23 cellular contexts compared by ENCODE assay signal in the genomic region with DNA sequence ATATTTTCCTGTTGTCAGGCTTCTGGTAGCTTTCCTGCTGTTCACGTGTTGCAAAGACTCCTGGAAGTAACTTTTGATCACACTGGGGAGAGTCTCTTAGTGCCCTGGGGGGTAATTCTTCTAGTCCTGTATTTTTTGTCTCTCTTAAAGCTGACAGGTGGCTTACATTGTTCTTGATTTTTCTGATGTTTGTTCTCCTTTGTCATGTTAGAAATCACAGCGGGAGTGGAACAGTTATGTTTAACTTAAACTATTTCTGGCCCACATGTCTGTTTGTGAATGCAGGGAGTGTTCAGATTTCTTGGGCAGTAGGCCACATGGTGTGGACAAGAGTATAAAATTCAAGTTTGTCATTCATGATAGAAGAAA.
"Had no signal": no experiment of that assay in that cellular context is flagged by ENCODE, and none has a peak within 500 bp of the region (broad histone marks: within the 10 kb centered on the region; RNA-seq: fewer than 3 reads in every experiment).

No MANE protein-coding gene starts in this region.

- H3K4me3 ChIP-seq: coronary artery, gastroesophageal sphincter, heart left ventricle, right lobe of liver, thoracic aorta, upper lobe of left lung had no signal

- H3K9me3 ChIP-seq: right lobe of liver had no signal

- H2AFZ ChIP-seq: parathyroid adenoma had no signal

- H3K27ac Mint-ChIP-seq: activated CD8-positive, alpha-beta T cell treated with anti-CD3 and anti-CD28 coated beads for 36 hours; activated naive CD4-positive, alpha-beta T cell treated with anti-CD3 and anti-CD28 coated beads, Interleukin-2, amount 10 ng/mL, durations not matched to agents 7 days and 5 days; activated naive CD8-positive, alpha-beta T cell treated with anti-CD3 and anti-CD28 coated beads, Interleukin-2, amount 50 U/mL, for 24 hours; activated T-cell treated with anti-CD3 and anti-CD28 coated beads, Interleukin-2, amount 50 U/mL, for 24 hours; naive thymus-derived CD8-positive, alpha-beta T cell; stimulated activated effector memory CD8-positive, alpha-beta T cell treated with anti-CD3 and anti-CD28 coated beads, Interleukin-12 subunit alpha, Interleukin-12 subunit beta, amount 100 ng/mL, for 72 hours; T-helper 2 cell treated with Interferon-gamma antibody and Interleukin-4, amounts not matched to agents 5 μg/mL and 100 μg/mL, for 36 hours had no signal

- H3K9ac ChIP-seq: parathyroid adenoma had no signal

- H3K4me1 Mint-ChIP-seq: activated naive CD4-positive, alpha-beta T cell treated with anti-CD3 and anti-CD28 coated beads, Interleukin-2, amount 10 ng/mL, durations not matched to agents 7 days and 5 days; activated naive CD8-positive, alpha-beta T cell treated with anti-CD3 and anti-CD28 coated beads, Interleukin-2, amount 50 U/mL, for 24 hours; central memory CD8-positive, alpha-beta T cell; naive thymus-derived CD8-positive, alpha-beta T cell; stimulated activated effector memory CD8-positive, alpha-beta T cell treated with anti-CD3 and anti-CD28 coated beads, Interleukin-12 subunit alpha, Interleukin-12 subunit beta, amount 100 ng/mL, for 72 hours had no signal

- H3K27me3 Mint-ChIP-seq: activated CD8-positive, alpha-beta T cell treated with anti-CD3 and anti-CD28 coated beads for 36 hours; activated naive CD4-positive, alpha-beta T cell treated with anti-CD3 and anti-CD28 coated beads, Interleukin-2, amount 10 ng/mL, durations not matched to agents 7 days and 5 days; activated T-cell treated with anti-CD3 and anti-CD28 coated beads, Interleukin-2, amount 50 U/mL, for 24 hours; central memory CD8-positive, alpha-beta T cell; naive thymus-derived CD8-positive, alpha-beta T cell had no signal

- H3K36me3 ChIP-seq: gastroesophageal sphincter, heart left ventricle, right lobe of liver, thoracic aorta, upper lobe of left lung had no signal

- H3K79me2 ChIP-seq: parathyroid adenoma had no signal

- H3K36me3 Mint-ChIP-seq: activated naive CD4-positive, alpha-beta T cell treated with anti-CD3 and anti-CD28 coated beads, Interleukin-2, amount 10 ng/mL, durations not matched to agents 7 days and 5 days; stimulated activated effector memory CD8-positive, alpha-beta T cell treated with anti-CD3 and anti-CD28 coated beads, Interleukin-12 subunit alpha, Interleukin-12 subunit beta, amount 100 ng/mL, for 72 hours had no signal

- DNase-seq: activated CD4-positive, alpha-beta T cell treated with anti-CD3 and anti-CD28 coated beads for 48 hours; activated CD4-positive, CD25-positive, alpha-beta regulatory T cell; activated CD8-positive, alpha-beta T cell treated with anti-CD3 and anti-CD28 coated beads for 36 hours; activated effector memory CD4-positive, alpha-beta T cell treated with Interleukin-2 at 50 U/mL for 16 hours; activated naive CD4-positive, alpha-beta T cell treated with anti-CD3 and anti-CD28 coated beads, Interleukin-2, amount 10 ng/mL, durations not matched to agents 7 days and 5 days; activated naive CD8-positive, alpha-beta T cell treated with anti-CD3 and anti-CD28 coated beads, Interleukin-2, amount 50 U/mL, for 24 hours; activated T-cell treated with anti-CD3 and anti-CD28 coated beads, Interleukin-2, amount 50 U/mL, for 24 hours; anterior cingulate cortex; erythroblast; heart left ventricle; mesenchymal stem cell; naive thymus-derived CD8-positive, alpha-beta T cell; right lobe of liver; small intestine; stimulated activated CD4-positive, alpha-beta T cell treated with anti-CD3 and anti-CD28 coated beads, Interleukin-4, amount 100 ng/mL, for 1 hour; upper lobe of left lung had no signal

- H3K9me3 Mint-ChIP-seq: T-helper 2 cell treated with Interferon-gamma antibody and Interleukin-4, amounts not matched to agents 5 μg/mL and 100 μg/mL, for 36 hours had no signal

- ATAC-seq: activated CD8-positive, alpha-beta T cell treated with anti-CD3 and anti-CD28 coated beads for 36 hours; activated naive CD8-positive, alpha-beta T cell treated with anti-CD3 and anti-CD28 coated beads, Interleukin-2, amount 50 U/mL, for 24 hours; gastroesophageal sphincter; heart left ventricle; naive thymus-derived CD8-positive, alpha-beta T cell; right lobe of liver; stimulated activated effector memory CD8-positive, alpha-beta T cell treated with anti-CD3 and anti-CD28 coated beads, Interleukin-12 subunit alpha, Interleukin-12 subunit beta, amount 100 ng/mL, for 72 hours had no signal

- H3K27me3 ChIP-seq: gastroesophageal sphincter, heart left ventricle, right lobe of liver, upper lobe of left lung had no signal

- H3K27ac ChIP-seq: coronary artery, gastroesophageal sphincter, heart left ventricle, parathyroid adenoma, right lobe of liver, thoracic aorta, upper lobe of left lung had no signal

- H3K4me3 Mint-ChIP-seq: activated CD8-positive, alpha-beta T cell treated with anti-CD3 and anti-CD28 coated beads for 36 hours; activated naive CD4-positive, alpha-beta T cell treated with anti-CD3 and anti-CD28 coated beads, Interleukin-2, amount 10 ng/mL, durations not matched to agents 7 days and 5 days; activated naive CD8-positive, alpha-beta T cell treated with anti-CD3 and anti-CD28 coated beads, Interleukin-2, amount 50 U/mL, for 24 hours; activated T-cell treated with anti-CD3 and anti-CD28 coated beads, Interleukin-2, amount 50 U/mL, for 24 hours; central memory CD8-positive, alpha-beta T cell; naive thymus-derived CD8-positive, alpha-beta T cell; stimulated activated effector memory CD8-positive, alpha-beta T cell treated with anti-CD3 and anti-CD28 coated beads, Interleukin-12 subunit alpha, Interleukin-12 subunit beta, amount 100 ng/mL, for 72 hours; T-helper 2 cell treated with Interferon-gamma antibody and Interleukin-4, amounts not matched to agents 5 μg/mL and 100 μg/mL, for 36 hours had no signal

- H3K4me1 ChIP-seq: gastroesophageal sphincter, heart left ventricle, parathyroid adenoma, right lobe of liver, upper lobe of left lung had no signal
